In genomic region chr3:16329036-16329791, GRCh38 we compare ENCODE assay signal across 13 cellular contexts.
DNase-seq lines count a peak whose midpoint lies in the region; ATAC-seq and TF ChIP-seq lines count a peak whose summit lies in the region.
"Had no signal": no experiment of that assay in that cellular context is flagged by ENCODE, and none has a peak within 500 bp of the region (broad histone marks: within the 10 kb centered on the region; RNA-seq: fewer than 3 reads in every experiment).

No MANE protein-coding gene starts in this region.

- H2BK15ac ChIP-seq in H9 (ENCODE audit: low read depth, low read length): no peak overlapping the region

- H3K23ac ChIP-seq in H9 (ENCODE audit: insufficient read length, low read depth, low read length): no peak overlapping the region

- no peaks in the 10 kb centered on the region for H3K79me1 ChIP-seq in H9 (ENCODE audit: insufficient read depth, low read depth, low read length, poor library complexity, severe bottlenecking)

- no peaks in the 10 kb centered on the region for H3K27me3 ChIP-seq in CD8-positive, alpha-beta memory T cell (ENCODE audit: insufficient read depth, low read length, poor library complexity, severe bottlenecking)
- H3K27me3 ChIP-seq in H9 (ENCODE audit: insufficient read depth, low read length): no peaks in the 10 kb centered on the region

- no CpG with 5 or more reads among the region's 15 CpGs for WGBS in H9 (ENCODE audit: extremely low coverage, insufficient read length, low lambda C conversion rate)

- peaks cover 49% of the 10 kb centered on the region for H3K36me3 ChIP-seq in CD8-positive, alpha-beta memory T cell (ENCODE audit: insufficient read depth, low read length)

- no peaks in the 10 kb centered on the region for H3K4me1 ChIP-seq in CD8-positive, alpha-beta memory T cell (ENCODE audit: insufficient read depth, low read length)
- H3K4me1 ChIP-seq in H9 (ENCODE audit: insufficient read depth, low read length): peaks cover 3% of the 10 kb centered on the region; the same call in 1 of the 2 replicates

- peaks cover 0 to 13% (median 8%) of the 10 kb centered on the region in 5 donors for H3K9me3 Mint-ChIP-seq in CD8-positive, alpha-beta memory T cell
- H3K9me3 Mint-ChIP-seq in H9 (peaks cover 7 to 11% of the 10 kb centered on the region in 2 experiments; a peak in 4 of 5 replicates), nephron progenitor cell (peaks cover 53% of the 10 kb centered on the region)

- peaks cover 13 to 45% (median 39%) of the 10 kb centered on the region in 3 donors for H3K4me1 Mint-ChIP-seq in CD8-positive, alpha-beta memory T cell
- H3K4me1 Mint-ChIP-seq in H9: peaks cover 7 to 17% of the 10 kb centered on the region in 2 experiments
- H3K4me1 Mint-ChIP-seq in nephron progenitor cell: peaks cover 25% of the 10 kb centered on the region

- H3K27ac ChIP-seq in CD8-positive, alpha-beta memory T cell (ENCODE audit: low read depth, low read length): no peak overlapping the region
- H3K27ac ChIP-seq in H9 (ENCODE audit: insufficient read length, low read depth, low read length) (no peak overlapping the region), cingulate gyrus (ENCODE audit: low read depth, low read length) (peak overlapping the region; percentile 13)
- H3K27ac ChIP-seq: HL-60, KMS-11 had no signal

- H3K4me2 ChIP-seq in H9 (ENCODE audit: insufficient read depth, insufficient read length, low read length): no peak overlapping the region
- H3K4me2 ChIP-seq: KMS-11 had no signal

- no peaks in the 10 kb centered on the region for H4K20me1 ChIP-seq in H9 (ENCODE audit: control insufficient read depth, insufficient read depth, insufficient read length)

- H3K18ac ChIP-seq in H9 (ENCODE audit: insufficient read length, low read depth, low read length): no peak overlapping the region

- no peak overlapping the region for H3K4me3 ChIP-seq in CD8-positive, alpha-beta memory T cell (ENCODE audit: low read length)
- H3K4me3 ChIP-seq: thoracic aorta had no signal

- H3K27ac Mint-ChIP-seq in CD8-positive, alpha-beta memory T cell: peak overlapping the region in 7 of 8 donors; percentile 26 to 91 (median 56)
- peak overlapping the region in 2 of 3 experiments; percentile 23 to 71; a peak in 5 of 7 replicates for H3K27ac Mint-ChIP-seq in H9
- H3K27ac Mint-ChIP-seq in nephron progenitor cell: peak overlapping the region; percentile 79

- ATAC-seq in HG02623 (IDR thresholded peaks at IDR 0.05; ENCODE audit: unreplicated experiment): no peak

- H4K5ac ChIP-seq in H9 (ENCODE audit: insufficient read length, low read depth, low read length): no peak overlapping the region

- peaks cover 22 to 90% (median 30%) of the 10 kb centered on the region in 3 donors for H3K36me3 Mint-ChIP-seq in CD8-positive, alpha-beta memory T cell
- H3K36me3 Mint-ChIP-seq in H9 (ENCODE audit: insufficient read depth in 1 of 3, low read depth in 3 of 3) (peaks cover 27 to 42% (median 41%) of the 10 kb centered on the region in 3 experiments), nephron progenitor cell (ENCODE audit: low read depth) (peaks cover 65% of the 10 kb centered on the region)

- no peak overlapping the region for H3K14ac ChIP-seq in H9 (ENCODE audit: insufficient read depth, low read length)

- H3K56ac ChIP-seq in H9 (ENCODE audit: insufficient read length, low read depth, low read length): no peak overlapping the region

- POLR2A ChIA-PET in CD8-positive, alpha-beta memory T cell (lab: Charles Lee): interaction anchor here (1.1 kb wide), 1 partner anchor 8 kb away, joined by 3 read pairs; no protein-coding TSS in a partner anchor

- H2AFZ ChIP-seq in H9 (ENCODE audit: low read length): no peak overlapping the region

- H4K91ac ChIP-seq in H9 (ENCODE audit: insufficient read length, low read depth, low read length): no peak overlapping the region

- H3K4ac ChIP-seq in H9 (ENCODE audit: low read depth, low read length): no peak overlapping the region

- no peaks in the 10 kb centered on the region for H3K79me2 ChIP-seq in H9 (ENCODE audit: insufficient read depth, low read length)

- TF ChIP-seq CTCF in H9 (conservative IDR thresholded peaks at IDR 0.05): no peak
- no peak for TF ChIP-seq CTCF in nephron progenitor cell (IDR thresholded peaks at IDR 0.05)

- no peak overlapping the region for H2BK12ac ChIP-seq in H9 (ENCODE audit: insufficient read length, low read depth, low read length)

- H3K23me2 ChIP-seq in H9 (ENCODE audit: insufficient read length, low read depth, low read length, poor library complexity, severe bottlenecking): no peaks in the 10 kb centered on the region

- H2BK5ac ChIP-seq in H9 (ENCODE audit: insufficient read length, low read length): no peak overlapping the region

- H4K8ac ChIP-seq in H9 (replicated peaks; ENCODE audit: insufficient read length, low read depth, low read length): no peak overlapping the region

- peaks cover 10% of the 10 kb centered on the region for H3K9me3 ChIP-seq in CD8-positive, alpha-beta memory T cell (ENCODE audit: low read length)
- H3K9me3 ChIP-seq in H9 (ENCODE audit: control insufficient read depth, low read depth, low read length): no peaks in the 10 kb centered on the region
- H3K9me3 ChIP-seq: thoracic aorta had no signal

- no peak overlapping the region for H2BK120ac ChIP-seq in H9 (ENCODE audit: low read depth, low read length, poor library complexity, severe bottlenecking)

- CTCF ChIA-PET in CD8-positive, alpha-beta memory T cell (lab: Charles Lee): interaction anchor here (1.0 to 1.3 kb wide), 3 partner anchors 9 to 17 kb away, joined by 3 read pairs; no protein-coding TSS in a partner anchor

- DNase-seq in CD8-positive, alpha-beta memory T cell: no peak
- DNase-seq in H9 (no peak), nephron progenitor cell (no peak), NCI-H1694 treated with DMSO at 0.1 percent for 48 hours (lab: John Stamatoyannopoulos, UW) (no peak), dedifferentiated amniotic fluid mesenchymal stem cell (ENCODE audit: extremely low spot score) (no peak)
- DNase-seq: activated CD4-positive, CD25-positive, alpha-beta regulatory T cell treated with anti-CD3 and anti-CD28 coated beads, Interleukin-2, amount 50 U/mL, for 72 hours; NCI-H1436; stimulated activated CD4-positive, alpha-beta T cell treated with anti-CD3 and anti-CD28 coated beads, Interleukin-12 subunit alpha, Interleukin-12 subunit beta, amount 100 ng/mL, for 4 hours had no signal

- no peak overlapping the region for H3T11ph ChIP-seq in H9 (ENCODE audit: low read length)

- no peak overlapping the region for H2BK20ac ChIP-seq in H9 (ENCODE audit: low read depth, low read length, poor library complexity, severe bottlenecking)

- H3K9ac ChIP-seq in H9 (ENCODE audit: extremely low read depth, insufficient read length, low read length): no peak overlapping the region
- H3K9ac ChIP-seq: KMS-11 had no signal

- peak overlapping the region in 1 of 7 donors; percentile 44 for H3K4me3 Mint-ChIP-seq in CD8-positive, alpha-beta memory T cell
- no peak overlapping the region for H3K4me3 Mint-ChIP-seq in H9
- H3K4me3 Mint-ChIP-seq in nephron progenitor cell: no peak overlapping the region

- H3K27me3 Mint-ChIP-seq in CD8-positive, alpha-beta memory T cell: peaks cover 0 to 3% of the 10 kb centered on the region in 2 donors
- no peaks in the 10 kb centered on the region; the same call in 1 of the 2 replicates for H3K27me3 Mint-ChIP-seq in H9 (ENCODE audit: low read depth)
- H3K27me3 Mint-ChIP-seq in nephron progenitor cell (ENCODE audit: low read depth, poor library complexity): no peaks in the 10 kb centered on the region

- no peak overlapping the region for H2AK5ac ChIP-seq in H9 (ENCODE audit: insufficient read length, low read length)
